Comparison of ENCODE assay signal across 20 cellular contexts in the genomic region with DNA sequence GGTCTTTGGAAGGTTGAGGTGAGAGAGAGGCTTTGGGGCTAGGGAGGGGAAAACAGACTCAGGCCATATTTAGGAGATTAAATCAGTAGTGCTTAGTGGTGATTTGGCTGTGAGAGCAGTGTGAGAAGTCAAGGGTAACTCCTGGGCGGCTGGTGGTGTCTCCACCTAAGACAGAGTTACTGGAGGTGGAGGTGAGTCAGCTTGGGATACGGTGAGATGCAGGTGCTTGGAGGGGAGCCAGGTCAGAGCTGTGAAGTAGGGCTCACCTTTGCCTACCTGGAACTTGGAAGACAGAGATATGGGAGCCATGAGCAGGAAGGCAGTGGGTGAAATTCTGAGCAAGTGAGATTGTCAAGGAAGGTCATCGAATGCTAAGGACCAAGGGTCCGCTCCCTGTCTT. TPM values are rescaled to one million over a fixed set of nuclear protein-coding genes. Genes with fewer than 3 reads are reported as not detected.
A peak's percentile ranks its signal among the peaks of the same experiment; 100 is the strongest.
DNase-seq lines count a peak whose midpoint lies in the region; ATAC-seq, FAIRE-seq and TF ChIP-seq lines count a peak whose summit lies in the region.
"Had no signal": no experiment of that assay in that cellular context is flagged by ENCODE, and none has a peak within 500 bp of the region (broad histone marks: within the 10 kb centered on the region; RNA-seq: fewer than 3 reads in every experiment).

No MANE protein-coding gene starts in this region.

- H3K4me1 Mint-ChIP-seq in T-helper 2 cell treated with Interferon-gamma antibody and Interleukin-4, amounts not matched to agents 5 μg/mL and 100 μg/mL, for 36 hours (ENCODE audit: low read depth) = no peaks in the 10 kb centered on the region
- H3K4me1 Mint-ChIP-seq: CD4-positive, alpha-beta memory T cell had no signal

- peaks cover 6 to 76% (median 58%) of the 10 kb centered on the region in 9 donors for H3K4me1 ChIP-seq in heart right ventricle
- peaks cover 13 to 70% (median 18%) of the 10 kb centered on the region in 3 donors for H3K4me1 ChIP-seq in gastroesophageal sphincter
- H3K4me1 ChIP-seq in rectal smooth muscle tissue (ENCODE audit: control insufficient read depth, insufficient read depth, low read length) = peaks cover 30% of the 10 kb centered on the region

- H3K4me3 ChIP-seq in heart right ventricle (no peak overlapping the region), gastroesophageal sphincter (no peak overlapping the region), rectal smooth muscle tissue (ENCODE audit: low read length) (no peak overlapping the region)
- H3K4me3 ChIP-seq: pancreas, uterus had no signal

- H3K4me3 Mint-ChIP-seq in T-helper 2 cell treated with Interferon-gamma antibody and Interleukin-4, amounts not matched to agents 5 μg/mL and 100 μg/mL, for 36 hours = no peak overlapping the region
- H3K4me3 Mint-ChIP-seq: activated naive CD8-positive, alpha-beta T cell; CD4-positive, alpha-beta memory T cell had no signal

- no peak overlapping the region for H3K27ac Mint-ChIP-seq in T-helper 2 cell treated with Interferon-gamma antibody and Interleukin-4, amounts not matched to agents 5 μg/mL and 100 μg/mL, for 36 hours
- H3K27ac Mint-ChIP-seq: activated naive CD8-positive, alpha-beta T cell; CD4-positive, alpha-beta memory T cell had no signal

- H3K27ac ChIP-seq in heart right ventricle = peak overlapping the region; percentile 45 to 91 (median 74)
- peak overlapping the region; percentile 73 to 91 (median 82) for H3K27ac ChIP-seq in gastroesophageal sphincter
- peak overlapping the region; percentile 35 for H3K27ac ChIP-seq in rectal smooth muscle tissue (ENCODE audit: low read depth, low read length)
- H3K27ac ChIP-seq: pancreas, uterus had no signal

- TF ChIP-seq CTCF in heart right ventricle (IDR thresholded peaks at IDR 0.05) = no peak
- no peak for TF ChIP-seq CTCF in gastroesophageal sphincter (IDR thresholded peaks at IDR 0.05)
- TF ChIP-seq CTCF in D721Med (IDR thresholded peaks at IDR 0.05; ENCODE audit: insufficient read depth, missing control alignments) = no peak

- no peak for TF ChIP-seq POLR2A in gastroesophageal sphincter (IDR thresholded peaks at IDR 0.05)

- H3K27me3 ChIP-seq in heart right ventricle = no peaks in the 10 kb centered on the region
- H3K27me3 ChIP-seq in gastroesophageal sphincter = no peaks in the 10 kb centered on the region
- H3K27me3 ChIP-seq in rectal smooth muscle tissue (ENCODE audit: control insufficient read depth, insufficient read depth, low read length) = no peaks in the 10 kb centered on the region
- H3K27me3 ChIP-seq: pancreas, uterus had no signal

- H3K27me3 Mint-ChIP-seq in T-helper 2 cell treated with Interferon-gamma antibody and Interleukin-4, amounts not matched to agents 5 μg/mL and 100 μg/mL, for 36 hours (ENCODE audit: low read depth) = peaks cover 5% of the 10 kb centered on the region
- H3K27me3 Mint-ChIP-seq: activated naive CD8-positive, alpha-beta T cell; CD4-positive, alpha-beta memory T cell had no signal

- intact Hi-C loops in heart right ventricle (cut with DNase I) (no loop called here), left ventricle myocardium superior (cut with micrococcal nuclease) (no loop called here)

- H3K9ac ChIP-seq in rectal smooth muscle tissue (ENCODE audit: low read length) = no peak overlapping the region

- FAIRE-seq in D721Med (lab: Jason Lieb, UNC) = no peak
- FAIRE-seq: H1, pancreas had no signal

- peak in 1 of 8 donors; percentile 2 for ATAC-seq in heart right ventricle
- ATAC-seq in left ventricle myocardium superior = no peak
- no peak for ATAC-seq in gastroesophageal sphincter
- no peak for ATAC-seq in GM21786 (IDR thresholded peaks at IDR 0.05; ENCODE audit: unreplicated experiment)
- ATAC-seq: pancreas, SK-N-SH treated with all-trans-retinoic acid at 6 μM for 48 hours had no signal

- no peaks in the 10 kb centered on the region for H3K9me3 Mint-ChIP-seq in T-helper 2 cell treated with Interferon-gamma antibody and Interleukin-4, amounts not matched to agents 5 μg/mL and 100 μg/mL, for 36 hours
- H3K9me3 Mint-ChIP-seq: CD4-positive, alpha-beta memory T cell had no signal

- no peaks in the 10 kb centered on the region for H3K36me3 Mint-ChIP-seq in T-helper 2 cell treated with Interferon-gamma antibody and Interleukin-4, amounts not matched to agents 5 μg/mL and 100 μg/mL, for 36 hours (ENCODE audit: low read depth)
- H3K36me3 Mint-ChIP-seq: activated naive CD8-positive, alpha-beta T cell; CD4-positive, alpha-beta memory T cell had no signal

- WGBS in heart right ventricle, 2 donors = 95 to 98% methylated on average over 4 of the region's 4 CpGs
- WGBS in gastroesophageal sphincter (ENCODE audit: low coverage in 1 of 2), 2 donors = 92 to 96% methylated on average over 3 to 4 of the region's 4 CpGs

- H3K36me3 ChIP-seq in heart right ventricle (peaks cover 0 to 5% (median 0%) of the 10 kb centered on the region in 9 donors), gastroesophageal sphincter (no peaks in the 10 kb centered on the region), rectal smooth muscle tissue (ENCODE audit: control insufficient read depth, insufficient read depth, low read length) (no peaks in the 10 kb centered on the region)
- H3K36me3 ChIP-seq: pancreas, uterus had no signal

- DNase-seq in heart right ventricle (no peak), left ventricle myocardium superior (no peak), D721Med (ENCODE audit: insufficient read length, low spot score) (no peak), DMS 273 (lab: John Stamatoyannopoulos, UW; ENCODE audit: unreplicated experiment) (no peak)
- DNase-seq in T-helper 2 cell treated with Interferon-gamma antibody and Interleukin-4, amounts not matched to agents 5 μg/mL and 100 μg/mL, for 36 hours (ENCODE audit: low spot score) = no peak
- DNase-seq: activated CD4-positive, alpha-beta T cell treated with anti-CD3 and anti-CD28 coated beads, Interleukin-2, amount 50 U/mL, for 1 hour; CD4-positive, alpha-beta memory T cell; effector CD8-positive, alpha-beta T cell; NCI-H2081 treated with DMSO at 0.1 percent for 48 hours; NCI-H526 treated with DMSO at 0.1 percent for 48 hours; stimulated activated CD4-positive, alpha-beta T cell treated with anti-CD3 and anti-CD28 coated beads, Interleukin-12 subunit alpha, Interleukin-12 subunit beta, amount 100 ng/mL, for 4 hours; stimulated activated naive CD4-positive, alpha-beta T cell treated with Interleukin-2 at 50 U/mL for 16 hours; uterus had no signal

- TF ChIP-seq EP300 in gastroesophageal sphincter (IDR thresholded peaks at IDR 0.05) = no peak

- H3K9me3 ChIP-seq in heart right ventricle (no peaks in the 10 kb centered on the region), gastroesophageal sphincter (no peaks in the 10 kb centered on the region)
- H3K9me3 ChIP-seq: pancreas, uterus had no signal

RNA-seq across cellular contexts. Expression of a gene that starts 24.5 kb away (rescaled TPM):
- total RNA-seq in heart right ventricle = 100 to 1,000 TPM in 9 of 10 donors, 10 to 100 TPM in 1; 98.7 to 201 (median 140) TPM
- 100 to 1,000 TPM in 1 of 2 donors, 10 to 100 TPM in 1; 65.4 to 125 TPM for polyA plus RNA-seq in heart right ventricle
- 115 TPM for total RNA-seq in left ventricle myocardium superior
- 100 to 1,000 TPM in 1 of 4 donors, 10 to 100 TPM in 3; 43.9 to 122 (median 72.7) TPM for total RNA-seq in gastroesophageal sphincter
